In genomic region chr16:20789130-20789529, GRCh38 we compare ENCODE assay signal across 1 cellular context.
TF ChIP-seq lines count a peak whose summit lies in the region.

No MANE protein-coding gene starts in this region.

TF ChIP-seq in K562, 482 proteins besides CTCF, POLR2A, EP300 and RAD21:
- TF ChIP-seq TOE1 (IDR thresholded peaks at IDR 0.05; ENCODE audit: borderline replicate concordance): no peak
- 0 out of 2 replicates have a peak, but pooled peaks have one; percentile 28 for TF ChIP-seq TOE1 (CRISPR knock-in tag; IDR thresholded peaks at IDR 0.05; ENCODE audit: borderline replicate concordance, low read depth)
- TF ChIP-seq MBD1 (CRISPR knock-in tag; IDR thresholded peaks at IDR 0.05): no peak
- TF ChIP-seq RBM25 (IDR thresholded peaks at IDR 0.05; ENCODE audit: low read depth, low read length, severe bottlenecking): peak; percentile 80
- peak; percentile 75; the same call in 1 of the 2 replicates for TF ChIP-seq ZNF224 (CRISPR knock-in tag; IDR thresholded peaks at IDR 0.05)
- 0 out of 2 replicates have a peak, but pooled peaks have one; percentile 63 for TF ChIP-seq ZNF232 (CRISPR knock-in tag; IDR thresholded peaks at IDR 0.05)
- TF ChIP-seq FOXP4 (CRISPR knock-in tag; IDR thresholded peaks at IDR 0.05; ENCODE audit: borderline replicate concordance): 0 out of 2 replicates have a peak, but pooled peaks have one; percentile 26
